Comparison of ENCODE assay signal across 25 cellular contexts in genomic region chr11:42827845-42828244, GRCh38.
"Had no signal": no experiment of that assay in that cellular context is flagged by ENCODE, and none has a peak within 500 bp of the region (broad histone marks: within the 10 kb centered on the region; RNA-seq: fewer than 3 reads in every experiment).

No MANE protein-coding gene starts in this region.

- H3K4me3 ChIP-seq: colonic mucosa, coronary artery, dorsolateral prefrontal cortex, esophagus muscularis mucosa, esophagus squamous epithelium, gastrocnemius medialis, gastroesophageal sphincter, heart left ventricle, heart right ventricle had no signal

- H3K9me3 ChIP-seq: colonic mucosa, esophagus muscularis mucosa, esophagus squamous epithelium, gastrocnemius medialis, gastroesophageal sphincter, heart left ventricle, heart right ventricle had no signal

- H3K36me3 ChIP-seq: colonic mucosa, esophagus muscularis mucosa, esophagus squamous epithelium, gastrocnemius medialis, gastroesophageal sphincter, heart left ventricle, heart right ventricle had no signal

- H3K27me3 ChIP-seq: colonic mucosa, esophagus muscularis mucosa, esophagus squamous epithelium, foreskin keratinocyte, gastrocnemius medialis, gastroesophageal sphincter, heart left ventricle, heart right ventricle had no signal

- H3K9me3 Mint-ChIP-seq: dendritic cell treated with granulocyte-macrophage colony-stimulating factor and Interleukin-4, amounts not matched to agents 40 ng/mL and 50 ng/mL, for 4 days; endodermal cell had no signal

- H3K27ac Mint-ChIP-seq: dendritic cell treated with granulocyte-macrophage colony-stimulating factor and Interleukin-4, amounts not matched to agents 40 ng/mL and 50 ng/mL, for 4 days; effector memory CD8-positive, alpha-beta T cell; endodermal cell had no signal

- DNase-seq: colonic mucosa; cortex of kidney; dermis blood vessel endothelial cell; dorsolateral prefrontal cortex; effector CD4-positive, alpha-beta T cell; effector CD8-positive, alpha-beta T cell; effector memory CD4-positive, alpha-beta T cell; effector memory CD8-positive, alpha-beta T cell; endodermal cell; erythroblast; esophagus squamous epithelium; foreskin fibroblast; foreskin keratinocyte; foreskin melanocyte; gastrocnemius medialis; glutamatergic neuron; head of caudate nucleus; heart left ventricle; heart right ventricle had no signal

- H3K4me3 Mint-ChIP-seq: dendritic cell treated with granulocyte-macrophage colony-stimulating factor and Interleukin-4, amounts not matched to agents 40 ng/mL and 50 ng/mL, for 4 days; effector memory CD8-positive, alpha-beta T cell; endodermal cell had no signal

- H3K4me1 ChIP-seq: colonic mucosa, esophagus muscularis mucosa, esophagus squamous epithelium, foreskin keratinocyte, gastrocnemius medialis, gastroesophageal sphincter, heart left ventricle, heart right ventricle had no signal

- H3K27ac ChIP-seq: colonic mucosa, coronary artery, dorsolateral prefrontal cortex, epithelial cell of prostate, esophagus muscularis mucosa, esophagus squamous epithelium, foreskin keratinocyte, gastrocnemius medialis, gastroesophageal sphincter, heart left ventricle, heart right ventricle had no signal

- H3K27me3 Mint-ChIP-seq: dendritic cell treated with granulocyte-macrophage colony-stimulating factor and Interleukin-4, amounts not matched to agents 40 ng/mL and 50 ng/mL, for 4 days; effector memory CD8-positive, alpha-beta T cell had no signal

- ATAC-seq: effector memory CD8-positive, alpha-beta T cell; esophagus mucosa; foreskin keratinocyte; gastrocnemius medialis; gastroesophageal sphincter; heart left ventricle; heart right ventricle had no signal
